Comparison of ENCODE assay signal across 16 cellular contexts in genomic region chr1:21930629-21931170, GRCh38. TPM values are rescaled to one million over a fixed set of nuclear protein-coding genes. Genes with fewer than 3 reads are reported as not detected.
DNase-seq lines count a peak whose midpoint lies in the region; ATAC-seq, FAIRE-seq and TF ChIP-seq lines count a peak whose summit lies in the region.
"Had no signal": no experiment of that assay in that cellular context is flagged by ENCODE, and none has a peak within 500 bp of the region (broad histone marks: within the 10 kb centered on the region; RNA-seq: fewer than 3 reads in every experiment).

No MANE protein-coding gene starts in this region.

- H3K4me1 Mint-ChIP-seq in activated CD8-positive, alpha-beta memory T cell treated with anti-CD3 and anti-CD28 coated beads, Interleukin-2, amount 10 ng/mL, durations not matched to agents 7 days and 5 days = no peaks in the 10 kb centered on the region

- no peak overlapping the region for H3K4me3 Mint-ChIP-seq in activated CD8-positive, alpha-beta memory T cell treated with anti-CD3 and anti-CD28 coated beads, Interleukin-2, amount 10 ng/mL, durations not matched to agents 7 days and 5 days
- H3K4me3 Mint-ChIP-seq: activated naive CD8-positive, alpha-beta T cell treated with anti-CD3 and anti-CD28 coated beads for 36 hours; T-helper 2 cell treated with Interferon-gamma antibody and Interleukin-4, amounts not matched to agents 5 μg/mL and 100 μg/mL, for 36 hours had no signal

- ATAC-seq in heart right ventricle = no peak
- ATAC-seq in left ventricle myocardium superior = no peak
- no peak for ATAC-seq in pancreas
- ATAC-seq in GM21367 (IDR thresholded peaks at IDR 0.05; ENCODE audit: unreplicated experiment) = no peak
- no peak for ATAC-seq in activated CD8-positive, alpha-beta memory T cell treated with anti-CD3 and anti-CD28 coated beads, Interleukin-2, amount 10 ng/mL, durations not matched to agents 7 days and 5 days

- TF ChIP-seq POLR2A in esophagus muscularis mucosa (IDR thresholded peaks at IDR 0.05; ENCODE audit: low read depth) (no peak), vagina (IDR thresholded peaks at IDR 0.05) (no peak)

- no peaks in the 10 kb centered on the region for H3K36me3 Mint-ChIP-seq in activated CD8-positive, alpha-beta memory T cell treated with anti-CD3 and anti-CD28 coated beads, Interleukin-2, amount 10 ng/mL, durations not matched to agents 7 days and 5 days
- H3K36me3 Mint-ChIP-seq: activated naive CD8-positive, alpha-beta T cell treated with anti-CD3 and anti-CD28 coated beads for 36 hours had no signal

- H3K27me3 Mint-ChIP-seq in activated CD8-positive, alpha-beta memory T cell treated with anti-CD3 and anti-CD28 coated beads, Interleukin-2, amount 10 ng/mL, durations not matched to agents 7 days and 5 days = peaks cover 5% of the 10 kb centered on the region

- 85 to 86% methylated on average over 6 of the region's 6 CpGs for WGBS in heart right ventricle, 2 donors
- WGBS in esophagus muscularis mucosa = 89% methylated on average over 6 of the region's 6 CpGs
- WGBS in pancreas, 2 donors = 93 to 94% methylated on average over 6 of the region's 6 CpGs

- H3K9me3 Mint-ChIP-seq in activated CD8-positive, alpha-beta memory T cell treated with anti-CD3 and anti-CD28 coated beads, Interleukin-2, amount 10 ng/mL, durations not matched to agents 7 days and 5 days (ENCODE audit: low read depth) = no peaks in the 10 kb centered on the region
- H3K9me3 Mint-ChIP-seq: activated naive CD8-positive, alpha-beta T cell treated with anti-CD3 and anti-CD28 coated beads for 36 hours; T-helper 2 cell treated with Interferon-gamma antibody and Interleukin-4, amounts not matched to agents 5 μg/mL and 100 μg/mL, for 36 hours had no signal

- H3K4me1 ChIP-seq in heart right ventricle = peaks cover 56 to 100% (median 91%) of the 10 kb centered on the region in 9 donors
- peaks cover 86 to 100% (median 100%) of the 10 kb centered on the region in 4 donors for H3K4me1 ChIP-seq in esophagus muscularis mucosa
- peaks cover 0 to 15% (median 0%) of the 10 kb centered on the region in 3 donors for H3K4me1 ChIP-seq in pancreas
- peaks cover 95% of the 10 kb centered on the region for H3K4me1 ChIP-seq in vagina

- DNase-seq in heart right ventricle (no peak), left ventricle myocardium superior (no peak), esophagus muscularis mucosa (ENCODE audit: extremely low spot score) (no peak), pancreas (no peak), vagina (ENCODE audit: extremely low spot score in 2 of 2) (no peak), HK-2 (ENCODE audit: unreplicated experiment) (no peak)
- no peak for DNase-seq in activated CD8-positive, alpha-beta memory T cell treated with anti-CD3 and anti-CD28 coated beads, Interleukin-2, amount 10 ng/mL, durations not matched to agents 7 days and 5 days
- DNase-seq: activated CD8-positive, alpha-beta memory T cell treated with anti-CD3 and anti-CD28 coated beads for 24 hours; activated naive CD8-positive, alpha-beta T cell treated with anti-CD3 and anti-CD28 coated beads for 36 hours; DMS53; head of caudate nucleus; Karpas-422 had no signal

- peak overlapping the region; percentile 89 to 99 (median 94) for H3K27ac ChIP-seq in heart right ventricle
- H3K27ac ChIP-seq in esophagus muscularis mucosa (replicated peaks in 1 of 4) = peak overlapping the region; percentile 93 to 99 (median 98)
- peak overlapping the region; percentile 68 to 86 (median 72) for H3K27ac ChIP-seq in pancreas
- peak overlapping the region; percentile 96 for H3K27ac ChIP-seq in vagina

- H3K27ac Mint-ChIP-seq in activated CD8-positive, alpha-beta memory T cell treated with anti-CD3 and anti-CD28 coated beads, Interleukin-2, amount 10 ng/mL, durations not matched to agents 7 days and 5 days = no peak overlapping the region
- H3K27ac Mint-ChIP-seq: activated naive CD8-positive, alpha-beta T cell treated with anti-CD3 and anti-CD28 coated beads for 36 hours; T-helper 2 cell treated with Interferon-gamma antibody and Interleukin-4, amounts not matched to agents 5 μg/mL and 100 μg/mL, for 36 hours had no signal

- H3K9me3 ChIP-seq in heart right ventricle (no peaks in the 10 kb centered on the region), esophagus muscularis mucosa (no peaks in the 10 kb centered on the region), pancreas (no peaks in the 10 kb centered on the region), vagina (no peaks in the 10 kb centered on the region)

- FAIRE-seq in pancreas (lab: Jason Lieb, UNC) = no peak
- FAIRE-seq: GM12892 had no signal

- intact Hi-C loops in heart right ventricle (cut with DNase I) (no loop called here), left ventricle myocardium superior (cut with micrococcal nuclease) (no loop called here), esophagus muscularis mucosa (cut with DNase I) (no loop called here), pancreas (cut with DNase I) (no loop called here), vagina (cut with DNase I) (no loop called here)

- CTCF ChIA-PET in activated CD8-positive, alpha-beta memory T cell treated with anti-CD3 and anti-CD28 coated beads, Interleukin-2, amount 10 ng/mL, durations not matched to agents 7 days and 5 days (lab: Charles Lee) = no interaction called here

- H3K4me3 ChIP-seq in heart right ventricle (peak overlapping the region in 6 of 10 donors; percentile 9 to 91 (median 82)), esophagus muscularis mucosa (peak overlapping the region; percentile 9 to 89 (median 32)), pancreas (no peak overlapping the region), vagina (peak overlapping the region in 1 of 2 donors; percentile 20)

- TF ChIP-seq EP300 in esophagus muscularis mucosa (IDR thresholded peaks at IDR 0.05) = no peak

- H3K27me3 ChIP-seq in heart right ventricle = no peaks in the 10 kb centered on the region
- no peaks in the 10 kb centered on the region for H3K27me3 ChIP-seq in esophagus muscularis mucosa
- H3K27me3 ChIP-seq in pancreas = no peaks in the 10 kb centered on the region
- no peaks in the 10 kb centered on the region for H3K27me3 ChIP-seq in vagina

- TF ChIP-seq CTCF in heart right ventricle (IDR thresholded peaks at IDR 0.05) = no peak
- TF ChIP-seq CTCF in esophagus muscularis mucosa (IDR thresholded peaks at IDR 0.05) = no peak
- TF ChIP-seq CTCF in pancreas (IDR thresholded peaks at IDR 0.05) = no peak
- TF ChIP-seq CTCF in vagina (IDR thresholded peaks at IDR 0.05) = no peak

- H3K36me3 ChIP-seq in heart right ventricle = peaks cover 0 to 34% (median 0%) of the 10 kb centered on the region in 9 donors
- H3K36me3 ChIP-seq in esophagus muscularis mucosa = peaks cover 0 to 7% (median 3%) of the 10 kb centered on the region in 4 donors
- H3K36me3 ChIP-seq in pancreas = no peaks in the 10 kb centered on the region
- H3K36me3 ChIP-seq in vagina = no peaks in the 10 kb centered on the region

RNA-seq across cellular contexts. Expression of gene HSPG2, which starts 6.4 kb away (rescaled TPM):
- total RNA-seq in heart right ventricle = 100 to 1,000 TPM; 249 to 508 (median 320) TPM
- polyA plus RNA-seq in heart right ventricle = 100 to 1,000 TPM; 221 to 276 TPM
- 269 TPM for total RNA-seq in left ventricle myocardium superior
- total RNA-seq in esophagus muscularis mucosa = 1,000 to 10,000 TPM in 1 of 4 donors, 100 to 1,000 TPM in 3; 414 to 1,199 (median 595) TPM
- total RNA-seq in pancreas = 100 to 1,000 TPM in 2 of 6 donors, 10 to 100 TPM in 4; 50.4 to 164 (median 63.9) TPM
- polyA plus RNA-seq in pancreas = 100 to 1,000 TPM in 1 of 2 donors, 10 to 100 TPM in 1; 53.9 to 123 TPM
- total RNA-seq in vagina = 179 TPM
- 1 to 10 TPM; 1.0 to 2.5 TPM for total RNA-seq in activated CD8-positive, alpha-beta memory T cell treated with anti-CD3 and anti-CD28 coated beads, Interleukin-2, amount 10 ng/mL, durations not matched to agents 7 days and 5 days

RNA-seq across cellular contexts. Expression of gene CELA3B, which starts 46.1 kb away (rescaled TPM):
- total RNA-seq in heart right ventricle (1 to 10 TPM in 7 of 10 donors, not detected in 3; 1.1 to 2.5 (median 1.3) TPM), left ventricle myocardium superior (not detected), esophagus muscularis mucosa (not detected), pancreas (over 10,000 TPM in 4 of 6 donors, 1,000 to 10,000 TPM in 2; 2,923 to 21,242 (median 14,470) TPM), vagina (not detected)
- polyA plus RNA-seq in heart right ventricle (under 1 TPM in 1 of 2 donors, not detected in 1; 0.13 TPM), pancreas (over 10,000 TPM in 1 of 2 donors, 1,000 to 10,000 TPM in 1; 6,851 to 15,141 TPM)
- total RNA-seq in activated CD8-positive, alpha-beta memory T cell treated with anti-CD3 and anti-CD28 coated beads, Interleukin-2, amount 10 ng/mL, durations not matched to agents 7 days and 5 days = not detected
- total RNA-seq: A172; activated naive CD8-positive, alpha-beta T cell treated with anti-CD3 and anti-CD28 coated beads for 36 hours had no signal

Comparison
In these comparisons a context has a peak if more than half of its experiments do, and no peak if none do; other contexts are left out.
1. H3K4me3 ChIP-seq: peak in heart right ventricle (6 of 10) and esophagus muscularis mucosa (4 of 4); none in pancreas (0 of 4).
2. RNA of gene HSPG2, which starts 6.4 kb away (total RNA-seq): 414 to 1,199 TPM in esophagus muscularis mucosa, 249 to 508 TPM in heart right ventricle, 269 TPM in left ventricle myocardium superior (single experiment), 179 TPM in vagina (single experiment) and 50.4 to 164 TPM in pancreas; 1.0 to 2.5 TPM in activated CD8-positive, alpha-beta memory T cell treated with anti-CD3 and anti-CD28 coated beads, Interleukin-2, amount 10 ng/mL, durations not matched to agents 7 days and 5 days; every median in the first group is over 10 times any median in the second.
3. RNA of gene CELA3B, which starts 46.1 kb away (total RNA-seq): 2,923 to 21,242 TPM in pancreas; 1.1 to 2.5 TPM in heart right ventricle, not detected in left ventricle myocardium superior (single experiment), not detected in esophagus muscularis mucosa, not detected in vagina (single experiment) and not detected in activated CD8-positive, alpha-beta memory T cell treated with anti-CD3 and anti-CD28 coated beads, Interleukin-2, amount 10 ng/mL, durations not matched to agents 7 days and 5 days; every median in the first group is over 100 times any median in the second.
4. Peak in every context shown above with its lines, with median percentiles within 50 percentile points of each other: H3K27ac ChIP-seq.